In genomic region chr7:97872025-97872669, GRCh38 we compare ENCODE assay signal across 1 cellular context.
TF ChIP-seq lines count a peak whose summit lies in the region.

A gene with protein sequence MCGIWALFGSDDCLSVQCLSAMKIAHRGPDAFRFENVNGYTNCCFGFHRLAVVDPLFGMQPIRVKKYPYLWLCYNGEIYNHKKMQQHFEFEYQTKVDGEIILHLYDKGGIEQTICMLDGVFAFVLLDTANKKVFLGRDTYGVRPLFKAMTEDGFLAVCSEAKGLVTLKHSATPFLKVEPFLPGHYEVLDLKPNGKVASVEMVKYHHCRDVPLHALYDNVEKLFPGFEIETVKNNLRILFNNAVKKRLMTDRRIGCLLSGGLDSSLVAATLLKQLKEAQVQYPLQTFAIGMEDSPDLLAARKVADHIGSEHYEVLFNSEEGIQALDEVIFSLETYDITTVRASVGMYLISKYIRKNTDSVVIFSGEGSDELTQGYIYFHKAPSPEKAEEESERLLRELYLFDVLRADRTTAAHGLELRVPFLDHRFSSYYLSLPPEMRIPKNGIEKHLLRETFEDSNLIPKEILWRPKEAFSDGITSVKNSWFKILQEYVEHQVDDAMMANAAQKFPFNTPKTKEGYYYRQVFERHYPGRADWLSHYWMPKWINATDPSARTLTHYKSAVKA (minus strand): TSS chr7:97872408. CDS start chr7:97869156, 3,252 bp downstream.

TF ChIP-seq in H1, 55 proteins besides CTCF, POLR2A, EP300 and RAD21 (continued from another document):
- TF ChIP-seq HDAC2 (IDR thresholded peaks at IDR 0.05; ENCODE audit: borderline replicate concordance in 1 of 2, low read depth in 2 of 2, low read length in 2 of 2) (peak; percentile 16 to 83; a peak in 2 of 4 replicates), RBBP5 (IDR thresholded peaks at IDR 0.05; ENCODE audit: borderline replicate concordance, low read depth, low read length) (peak; percentile 52; the same call in 1 of the 2 replicates), RNF2 (IDR thresholded peaks at IDR 0.05; ENCODE audit: borderline replicate concordance, low read depth, low read length, missing control alignments, poor library complexity, severe bottlenecking) (no peak), TBP (IDR thresholded peaks at IDR 0.05; ENCODE audit: low read depth, low read length) (peak; percentile 93), USF2 (IDR thresholded peaks at IDR 0.05; ENCODE audit: low read length) (no peak), GABPA (IDR thresholded peaks at IDR 0.05; ENCODE audit: borderline replicate concordance, insufficient read depth, low read length) (no peak), TAF7 (optimal IDR thresholded peaks at IDR 0.05; ENCODE audit: borderline replicate concordance, low read depth, low read length) (peak; percentile 81), NANOG (IDR thresholded peaks at IDR 0.05; ENCODE audit: insufficient read depth, low read depth, low read length, poor library complexity, severe bottlenecking) (no peak), POU5F1 (IDR thresholded peaks at IDR 0.05; ENCODE audit: low read depth, low read length) (no peak), EZH2 (IDR thresholded peaks at IDR 0.05; ENCODE audit: low read depth, low read length, severe bottlenecking) (no peak), MAX (IDR thresholded peaks at IDR 0.05) (peak; percentile 90), EGR1 (IDR thresholded peaks at IDR 0.05; ENCODE audit: borderline replicate concordance, low read depth, low read length) (no peak), CBX5 (IDR thresholded peaks at IDR 0.05; ENCODE audit: low read depth, low read length) (no peak), CHD2 (IDR thresholded peaks at IDR 0.05; ENCODE audit: low read length) (no peak), ATF3 (IDR thresholded peaks at IDR 0.05; ENCODE audit: insufficient read depth, low read depth, low read length) (peak; percentile 53; the same call in 1 of the 2 replicates), TCF12 (IDR thresholded peaks at IDR 0.05; ENCODE audit: low read depth, low read length) (no peak), HDAC6 (IDR thresholded peaks at IDR 0.05; ENCODE audit: low read depth, low read length) (no peak), TEAD4 (IDR thresholded peaks at IDR 0.05; ENCODE audit: low read depth, low read length) (no peak), SAP30 (IDR thresholded peaks at IDR 0.05; ENCODE audit: insufficient read depth, insufficient replicate concordance, low read length) (peak; percentile 85), MAFK (IDR thresholded peaks at IDR 0.05; ENCODE audit: low read depth, low read length) (no peak), BACH1 (IDR thresholded peaks at IDR 0.05; ENCODE audit: low read length) (no peak), RFX5 (IDR thresholded peaks at IDR 0.05; ENCODE audit: borderline replicate concordance, low read depth, low read length) (no peak), SP2 (IDR thresholded peaks at IDR 0.05; ENCODE audit: low read length) (no peak), JUND (IDR thresholded peaks at IDR 0.05; ENCODE audit: low read length) (peak; percentile 47; the same call in 1 of the 2 replicates), KDM1A (IDR thresholded peaks at IDR 0.05; ENCODE audit: borderline replicate concordance, low read length) (no peak), KDM4A (IDR thresholded peaks at IDR 0.05; ENCODE audit: low read depth, low read length, severe bottlenecking) (peak; percentile 75), CBX8 (IDR thresholded peaks at IDR 0.05; ENCODE audit: borderline replicate concordance, low read depth, low read length) (no peak), FOSL1 (IDR thresholded peaks at IDR 0.05; ENCODE audit: insufficient read depth, low read depth, low read length) (no peak), ASH2L (IDR thresholded peaks at IDR 0.05; ENCODE audit: low read length) (peak; percentile 95), CHD7 (IDR thresholded peaks at IDR 0.05; ENCODE audit: insufficient replicate concordance, low read length) (no peak), SRF (IDR thresholded peaks at IDR 0.05; ENCODE audit: low read depth, low read length) (no peak), SP1 (IDR thresholded peaks at IDR 0.05; ENCODE audit: low read depth, low read length) (no peak; the same call in 1 of the 2 replicates), SP4 (IDR thresholded peaks at IDR 0.05; ENCODE audit: low read length) (peak; percentile 56; the same call in 1 of the 2 replicates), KDM5A (IDR thresholded peaks at IDR 0.05; ENCODE audit: low read length) (no peak), POLR2AphosphoS5 (IDR thresholded peaks at IDR 0.05; ENCODE audit: low read depth, low read length) (peak; percentile 97), TAF1 (IDR thresholded peaks at IDR 0.05; ENCODE audit: low read depth, low read length) (peak; percentile 86), SIN3A (conservative IDR thresholded peaks at IDR 0.05 in 1 of 2, IDR thresholded peaks at IDR 0.05 in 1 of 2; ENCODE audit: low read depth in 1 of 2, low read length in 2 of 2) (peak in 1 of 2 experiments; percentile 97; a peak in 2 of 4 replicates), ZNF274 (IDR thresholded peaks at IDR 0.05; ENCODE audit: borderline replicate concordance, extremely low read depth, low read length) (no peak), SUZ12 (IDR thresholded peaks at IDR 0.05; ENCODE audit: low read length) (no peak), SIRT6 (IDR thresholded peaks at IDR 0.05; ENCODE audit: low read length) (no peak), JUN (IDR thresholded peaks at IDR 0.05; ENCODE audit: low read depth, low read length) (no peak), CTBP2 (IDR thresholded peaks at IDR 0.05; ENCODE audit: borderline replicate concordance, insufficient read depth, insufficient read length, low read length) (peak; percentile 88), RXRA (IDR thresholded peaks at IDR 0.05; ENCODE audit: insufficient read depth, low read depth, low read length) (no peak), NRF1 (IDR thresholded peaks at IDR 0.05; ENCODE audit: low read depth, low read length) (no peak), PHF8 (conservative IDR thresholded peaks at IDR 0.05; ENCODE audit: low read depth, low read length) (peak; percentile 97), CEBPB (IDR thresholded peaks at IDR 0.05; ENCODE audit: low read depth, low read length) (peak; percentile 96), CHD1 (IDR thresholded peaks at IDR 0.05; ENCODE audit: low read depth, low read length) (no peak)
- TF ChIP-seq, protein P1, sequence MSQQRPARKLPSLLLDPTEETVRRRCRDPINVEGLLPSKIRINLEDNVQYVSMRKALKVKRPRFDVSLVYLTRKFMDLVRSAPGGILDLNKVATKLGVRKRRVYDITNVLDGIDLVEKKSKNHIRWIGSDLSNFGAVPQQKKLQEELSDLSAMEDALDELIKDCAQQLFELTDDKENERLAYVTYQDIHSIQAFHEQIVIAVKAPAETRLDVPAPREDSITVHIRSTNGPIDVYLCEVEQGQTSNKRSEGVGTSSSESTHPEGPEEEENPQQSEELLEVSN (IDR thresholded peaks at IDR 0.05) = peak; percentile 48
- TF ChIP-seq, protein P2, sequence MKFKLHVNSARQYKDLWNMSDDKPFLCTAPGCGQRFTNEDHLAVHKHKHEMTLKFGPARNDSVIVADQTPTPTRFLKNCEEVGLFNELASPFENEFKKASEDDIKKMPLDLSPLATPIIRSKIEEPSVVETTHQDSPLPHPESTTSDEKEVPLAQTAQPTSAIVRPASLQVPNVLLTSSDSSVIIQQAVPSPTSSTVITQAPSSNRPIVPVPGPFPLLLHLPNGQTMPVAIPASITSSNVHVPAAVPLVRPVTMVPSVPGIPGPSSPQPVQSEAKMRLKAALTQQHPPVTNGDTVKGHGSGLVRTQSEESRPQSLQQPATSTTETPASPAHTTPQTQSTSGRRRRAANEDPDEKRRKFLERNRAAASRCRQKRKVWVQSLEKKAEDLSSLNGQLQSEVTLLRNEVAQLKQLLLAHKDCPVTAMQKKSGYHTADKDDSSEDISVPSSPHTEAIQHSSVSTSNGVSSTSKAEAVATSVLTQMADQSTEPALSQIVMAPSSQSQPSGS (IDR thresholded peaks at IDR 0.05; ENCODE audit: low read length) = no peak
